ENCODE assay signal across 9 cellular contexts in genomic region chr9:35619800-35620158, GRCh38.
DNase-seq lines count a peak whose midpoint lies in the region; ATAC-seq and TF ChIP-seq lines count a peak whose summit lies in the region.
"Had no signal": no experiment of that assay in that cellular context is flagged by ENCODE, and none has a peak within 500 bp of the region (broad histone marks: within the 10 kb centered on the region; RNA-seq: fewer than 3 reads in every experiment).

No MANE protein-coding gene starts in this region.

- ATAC-seq in GM18517 (IDR thresholded peaks at IDR 0.05; ENCODE audit: unreplicated experiment) (peak; percentile 62), GM21717 (IDR thresholded peaks at IDR 0.05; ENCODE audit: unreplicated experiment) (peak; percentile 32), HG03565 (IDR thresholded peaks at IDR 0.05; ENCODE audit: unreplicated experiment) (peak; percentile 36), SK-N-SH treated with all-trans-retinoic acid at 6 μM for 48 hours (no peak)

- DNase-seq in germinal center (ENCODE audit: low spot score) (peak; percentile 73), RPMI8226 (no peak), NCI-H524 (lab: John Stamatoyannopoulos, UW) (no peak), cerebellar nuclear complex (lab: John Stamatoyannopoulos, UW) (no peak)
- DNase-seq: MM.1S had no signal

TF ChIP-seq in SK-N-SH treated with all-trans-retinoic acid at 6 μM for 48 hours, 23 proteins besides CTCF, POLR2A, EP300 and RAD21:
- TF ChIP-seq ZC3H10 (CRISPR knock-in tag; IDR thresholded peaks at IDR 0.05) (no peak), ISL1 (CRISPR knock-in tag; IDR thresholded peaks at IDR 0.05) (no peak), ZNF565 (CRISPR knock-in tag; conservative IDR thresholded peaks at IDR 0.05; ENCODE audit: low read depth) (no peak), TCF4 (CRISPR knock-in tag; IDR thresholded peaks at IDR 0.05; ENCODE audit: borderline replicate concordance) (no peak), RARB (CRISPR knock-in tag; IDR thresholded peaks at IDR 0.05) (no peak), ZNF70 (CRISPR knock-in tag; IDR thresholded peaks at IDR 0.05) (no peak), TOX (CRISPR knock-in tag; IDR thresholded peaks at IDR 0.05; ENCODE audit: borderline replicate concordance) (no peak), OSR1 (CRISPR knock-in tag; IDR thresholded peaks at IDR 0.05) (no peak), ZNF8 (CRISPR knock-in tag; IDR thresholded peaks at IDR 0.05) (no peak), BACH2 (CRISPR knock-in tag; IDR thresholded peaks at IDR 0.05; ENCODE audit: borderline replicate concordance) (no peak), PPARA (CRISPR knock-in tag; IDR thresholded peaks at IDR 0.05; ENCODE audit: borderline replicate concordance) (no peak), POU6F1 (CRISPR knock-in tag; IDR thresholded peaks at IDR 0.05; ENCODE audit: borderline replicate concordance, low read depth) (no peak), ESRRG (CRISPR knock-in tag; IDR thresholded peaks at IDR 0.05) (no peak)
